8 cellular contexts compared by ENCODE assay signal in genomic region chr13:24671367-24672117, GRCh38. TPM values are rescaled to one million over a fixed set of nuclear protein-coding genes. Genes with fewer than 3 reads are reported as not detected.
A peak's percentile ranks its signal among the peaks of the same experiment; 100 is the strongest.
DNase-seq lines count a peak whose midpoint lies in the region; TF ChIP-seq lines count a peak whose summit lies in the region.

No MANE protein-coding gene starts in this region.

- peak overlapping the region; percentile 64 for H3K4me2 ChIP-seq in mammary epithelial cell (ENCODE audit: insufficient read depth, low read depth, low read length)

- no peak for TF ChIP-seq EP300 in stomach (IDR thresholded peaks at IDR 0.05)

- dilution Hi-C loops in mammary epithelial cell (cut with HindIII; ENCODE audit: low sequenced_read_pairs) = no loop called here

- peak; percentile 52 for DNase-seq in COR-L47 (lab: John Stamatoyannopoulos, UW)
- peak; percentile 38 for DNase-seq in GOT3 (lab: John Stamatoyannopoulos, UW)
- peak; percentile 77 for DNase-seq in NCI-H82 (lab: John Stamatoyannopoulos, UW)
- DNase-seq in mammary epithelial cell = peak; percentile 87
- DNase-seq in kidney epithelial cell (ENCODE audit: low read depth) = peak; percentile 71
- DNase-seq in stomach = no peak
- DNase-seq in T-helper 9 cell = no peak
- DNase-seq in NCI-H128 (lab: John Stamatoyannopoulos, UW; ENCODE audit: unreplicated experiment) = no peak

- H3K9ac ChIP-seq in mammary epithelial cell (ENCODE audit: insufficient read depth, low read length) = peak overlapping the region; percentile 93

- no peaks in the 10 kb centered on the region for H3K79me2 ChIP-seq in mammary epithelial cell (ENCODE audit: insufficient read depth, low read length)

- CTCF ChIA-PET in mammary epithelial cell (lab: Charles Lee; ENCODE audit: low non-redundant PET) = interaction anchor here (0.8 to 1.1 kb wide), 2 partner anchors 22 to 50 kb away, joined by 5 to 6 read pairs; no protein-coding TSS in a partner anchor

- peaks cover 44% of the 10 kb centered on the region for H3K4me1 ChIP-seq in mammary epithelial cell (ENCODE audit: insufficient read depth, low read length)
- peaks cover 0 to 14% (median 8%) of the 10 kb centered on the region in 4 donors for H3K4me1 ChIP-seq in stomach

- no peaks in the 10 kb centered on the region for H3K27me3 ChIP-seq in mammary epithelial cell (ENCODE audit: insufficient read depth, low read length)
- no peaks in the 10 kb centered on the region for H3K27me3 ChIP-seq in kidney epithelial cell (ENCODE audit: control insufficient read depth, insufficient read depth, low read length)
- peaks cover 0 to 10% (median 5%) of the 10 kb centered on the region in 3 donors for H3K27me3 ChIP-seq in stomach

- TF ChIP-seq CTCF in mammary epithelial cell (conservative IDR thresholded peaks at IDR 0.05 in 1 of 2, IDR thresholded peaks at IDR 0.05 in 1 of 2; ENCODE audit: extremely low read depth in 1 of 2, insufficient read depth in 1 of 2, low read depth in 1 of 2, low read length in 2 of 2) = peak; percentile 61 to 83
- peak; percentile 70 for TF ChIP-seq CTCF in kidney epithelial cell (IDR thresholded peaks at IDR 0.05; ENCODE audit: insufficient read depth, low read length, poor library complexity, severe bottlenecking)
- peak in 5 of 7 experiments; percentile 6 to 60 (median 41) for TF ChIP-seq CTCF in stomach (IDR thresholded peaks at IDR 0.05)

- H3K27ac ChIP-seq in mammary epithelial cell (ENCODE audit: insufficient read depth, low read depth, low read length) (peak overlapping the region; percentile 99), stomach (peak overlapping the region in 3 of 5 donors; percentile 21 to 67 (median 60))

- H3K36me3 ChIP-seq in mammary epithelial cell (ENCODE audit: insufficient read depth, low read length) (no peaks in the 10 kb centered on the region), kidney epithelial cell (ENCODE audit: control insufficient read depth, insufficient read depth, low read length) (no peaks in the 10 kb centered on the region), stomach (no peaks in the 10 kb centered on the region)

- H2AFZ ChIP-seq in mammary epithelial cell (ENCODE audit: low read depth, low read length) = peak overlapping the region; percentile 74

- H3K4me3 ChIP-seq in mammary epithelial cell (replicated peaks in 1 of 3; ENCODE audit: insufficient read depth in 1 of 3, low read depth in 2 of 3, low read length in 3 of 3) (peak overlapping the region in 1 of 3 experiments; percentile 1), kidney epithelial cell (ENCODE audit: low read depth, low read length) (peak overlapping the region; percentile 8), stomach (no peak overlapping the region)

- WGBS in mammary epithelial cell (ENCODE audit: low coverage, missing lambda C conversion rate) = 0% methylated on average over 9 of the region's 14 CpGs
- 26 to 36% (median 29%) methylated on average over 14 of the region's 14 CpGs for WGBS in stomach, 5 donors

- no peaks in the 10 kb centered on the region for H4K20me1 ChIP-seq in mammary epithelial cell (ENCODE audit: insufficient read depth, low read length)

- H3K9me3 ChIP-seq in mammary epithelial cell (replicated peaks; ENCODE audit: insufficient read depth, low read length) = no peaks in the 10 kb centered on the region
- no peaks in the 10 kb centered on the region for H3K9me3 ChIP-seq in stomach

- BruUV-seq in mammary epithelial cell (replicated peaks; lab: Mats Ljungman, UMichigan) = TSS peak; percentile 18

- intact Hi-C loops in mammary epithelial cell (cut with micrococcal nuclease) = loop anchor here (1.0 to 5.0 kb wide), 7 partner anchors 23 to 251 kb away; partner anchors contain the start of gene PARP4
- intact Hi-C loops in stomach (cut with DNase I; ENCODE audit: low total_unique reads) = no loop called here

- in situ Hi-C loops in mammary epithelial cell (cut with MboI; ENCODE audit: low sequenced_read_pairs in 2 of 2) = loop anchor here in 1 of 2 donors (10.0 kb wide), 1 partner anchor 47 kb away; no protein-coding TSS in a partner anchor

- TF ChIP-seq POLR2A in stomach (IDR thresholded peaks at IDR 0.05) = no peak

RNA-seq across cellular contexts. Expression of gene ATP12A, which starts 8.7 kb away (rescaled TPM):
- total RNA-seq in mammary epithelial cell (under 1 TPM; 0.17 to 0.68 TPM), kidney epithelial cell (0.04 and 0.07 TPM in 2 replicates), stomach (not detected)
- polyA plus RNA-seq in mammary epithelial cell (5.2 TPM), stomach (under 1 TPM in 1 of 3 donors, not detected in 2; 0.08 TPM)
- 4.5 TPM for polyA minus RNA-seq in mammary epithelial cell

Comparison
In these comparisons a context has a peak if more than half of its experiments do, and no peak if none do; other contexts are left out.
1. DNase-seq: peak in COR-L47 (single experiment), GOT3 (single experiment), NCI-H82 (single experiment), mammary epithelial cell (single experiment) and kidney epithelial cell (single experiment); none in stomach (single experiment), T-helper 9 cell (single experiment) and NCI-H128 (single experiment).
2. Peak in every context shown above with its lines, with median percentiles within 50 percentile points of each other: CTCF ChIP-seq.